In the genomic region with DNA sequence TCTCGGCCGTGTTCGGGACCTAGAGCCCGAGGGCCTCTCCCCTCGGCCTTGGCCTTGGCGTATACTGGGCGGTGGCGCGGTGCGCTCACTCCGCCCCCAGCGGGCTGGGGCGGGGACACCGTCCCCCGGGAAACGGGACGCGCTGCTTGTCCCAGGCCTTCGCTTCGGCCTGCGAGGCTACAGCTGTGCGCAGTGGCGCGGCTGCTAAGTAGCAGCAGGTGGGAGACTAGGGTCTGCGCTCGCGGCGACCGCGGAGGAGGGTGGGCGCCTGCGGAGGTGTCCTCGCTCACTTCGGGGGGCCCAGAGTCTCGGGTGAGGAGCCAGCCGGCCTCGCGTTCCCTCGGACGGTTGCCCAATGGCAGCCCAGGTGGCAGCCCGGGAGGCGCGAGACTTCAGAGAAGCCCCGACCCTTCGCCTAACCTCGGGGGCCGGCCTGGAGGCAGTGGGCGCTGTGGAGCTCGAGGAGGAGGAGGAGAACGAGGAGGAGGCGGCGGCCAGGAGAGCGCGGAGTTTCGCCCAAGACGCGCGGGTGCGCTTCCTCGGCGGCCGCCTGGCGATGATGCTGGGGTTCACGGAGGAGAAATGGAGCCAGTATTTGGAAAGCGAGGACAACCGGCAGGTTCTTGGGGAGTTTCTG, we compare ENCODE assay signal across 8 cellular contexts. TPM values are rescaled to one million over a fixed set of nuclear protein-coding genes. Genes with fewer than 3 reads are reported as not detected.
DNase-seq lines count a peak whose midpoint lies in the region; ATAC-seq and TF ChIP-seq lines count a peak whose summit lies in the region.

A gene with protein sequence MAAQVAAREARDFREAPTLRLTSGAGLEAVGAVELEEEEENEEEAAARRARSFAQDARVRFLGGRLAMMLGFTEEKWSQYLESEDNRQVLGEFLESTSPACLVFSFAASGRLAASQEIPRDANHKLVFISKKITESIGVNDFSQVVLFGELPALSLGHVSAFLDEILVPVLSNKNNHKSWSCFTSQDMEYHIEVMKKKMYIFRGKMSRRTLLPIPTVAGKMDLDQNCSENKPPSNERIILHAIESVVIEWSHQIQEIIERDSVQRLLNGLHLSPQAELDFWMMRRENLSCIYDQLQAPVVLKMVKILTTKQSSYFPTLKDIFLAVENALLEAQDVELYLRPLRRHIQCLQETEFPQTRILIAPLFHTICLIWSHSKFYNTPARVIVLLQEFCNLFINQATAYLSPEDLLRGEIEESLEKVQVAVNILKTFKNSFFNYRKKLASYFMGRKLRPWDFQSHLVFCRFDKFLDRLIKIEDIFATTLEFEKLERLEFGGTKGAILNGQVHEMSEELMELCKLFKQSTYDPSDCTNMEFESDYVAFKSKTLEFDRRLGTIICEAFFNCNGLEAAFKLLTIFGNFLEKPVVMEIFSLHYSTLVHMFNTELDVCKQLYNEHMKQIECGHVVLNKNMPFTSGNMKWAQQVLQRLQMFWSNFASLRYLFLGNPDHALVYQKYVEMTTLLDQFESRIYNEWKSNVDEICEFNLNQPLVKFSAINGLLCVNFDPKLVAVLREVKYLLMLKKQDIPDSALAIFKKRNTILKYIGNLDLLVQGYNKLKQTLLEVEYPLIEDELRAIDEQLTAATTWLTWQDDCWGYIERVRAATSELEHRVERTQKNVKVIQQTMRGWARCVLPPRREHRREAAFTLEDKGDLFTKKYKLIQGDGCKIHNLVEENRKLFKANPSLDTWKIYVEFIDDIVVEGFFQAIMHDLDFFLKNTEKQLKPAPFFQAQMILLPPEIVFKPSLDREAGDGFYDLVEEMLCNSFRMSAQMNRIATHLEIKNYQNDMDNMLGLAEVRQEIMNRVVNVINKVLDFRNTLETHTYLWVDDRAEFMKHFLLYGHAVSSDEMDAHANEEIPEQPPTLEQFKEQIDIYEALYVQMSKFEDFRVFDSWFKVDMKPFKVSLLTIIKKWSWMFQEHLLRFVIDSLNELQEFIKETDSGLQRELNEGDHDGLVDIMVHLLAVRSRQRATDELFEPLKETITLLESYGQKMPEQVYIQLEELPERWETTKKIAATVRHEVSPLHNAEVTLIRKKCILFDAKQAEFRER (N-terminal part only) (plus strand): TSS at position 149 of the 637 bp plus-strand sequence. CDS start 207 bp downstream, at position 356.

- in situ Hi-C loops in brain microvascular endothelial cell (cut with HindIII; ENCODE audit: low pct_ligation_motif_present, low sequenced_read_pairs): no loop called here

- no peaks in the 10 kb centered on the region for H3K9me3 Mint-ChIP-seq in stimulated activated effector memory CD8-positive, alpha-beta T cell treated with anti-CD3 and anti-CD28 coated beads, Interleukin-12 subunit alpha, Interleukin-12 subunit beta, amount 100 ng/mL, for 72 hours

- H3K4me1 Mint-ChIP-seq in stimulated activated effector memory CD8-positive, alpha-beta T cell treated with anti-CD3 and anti-CD28 coated beads, Interleukin-12 subunit alpha, Interleukin-12 subunit beta, amount 100 ng/mL, for 72 hours: peaks cover 13% of the 10 kb centered on the region

- H3K27me3 ChIP-seq in brain microvascular endothelial cell (replicated peaks) (peaks cover 14% of the 10 kb centered on the region), kidney epithelial cell (ENCODE audit: control insufficient read depth, insufficient read depth, low read length) (peaks cover 19% of the 10 kb centered on the region)

- H3K4me3 Mint-ChIP-seq in stimulated activated effector memory CD8-positive, alpha-beta T cell treated with anti-CD3 and anti-CD28 coated beads, Interleukin-12 subunit alpha, Interleukin-12 subunit beta, amount 100 ng/mL, for 72 hours: peak within 1 kb of the TSS; percentile 66

- TF ChIP-seq CTCF in brain microvascular endothelial cell (IDR thresholded peaks at IDR 0.05; ENCODE audit: low read depth, low read length, missing control alignments) (no peak), kidney epithelial cell (IDR thresholded peaks at IDR 0.05; ENCODE audit: insufficient read depth, low read length, poor library complexity, severe bottlenecking) (no peak)

- no peak within 1 kb of the TSS for H3K27ac Mint-ChIP-seq in stimulated activated effector memory CD8-positive, alpha-beta T cell treated with anti-CD3 and anti-CD28 coated beads, Interleukin-12 subunit alpha, Interleukin-12 subunit beta, amount 100 ng/mL, for 72 hours

- H3K36me3 Mint-ChIP-seq in stimulated activated effector memory CD8-positive, alpha-beta T cell treated with anti-CD3 and anti-CD28 coated beads, Interleukin-12 subunit alpha, Interleukin-12 subunit beta, amount 100 ng/mL, for 72 hours: no peaks in the 10 kb centered on the region

- DNase-seq in Ammon's horn (ENCODE audit: low spot score) (peak; percentile 4), NCI-H2227 treated with DMSO at 0.1 percent for 48 hours (lab: John Stamatoyannopoulos, UW) (peak; percentile 39), brain microvascular endothelial cell (no peak), kidney epithelial cell (ENCODE audit: low read depth) (no peak), NCI-H187 treated with DMSO at 0.1 percent for 48 hours (lab: John Stamatoyannopoulos, UW) (no peak), NK-92 (lab: John Stamatoyannopoulos, UW; ENCODE audit: unreplicated experiment) (no peak)
- peak in 1 of 2 donors; percentile 50 for DNase-seq in stimulated activated effector memory CD8-positive, alpha-beta T cell treated with anti-CD3 and anti-CD28 coated beads, Interleukin-12 subunit alpha, Interleukin-12 subunit beta, amount 100 ng/mL, for 72 hours (ENCODE audit: low spot score in 2 of 2)

- H3K4me3 ChIP-seq in brain microvascular endothelial cell (ENCODE audit: low read depth, low read length) (peak within 1 kb of the TSS; percentile 53), kidney epithelial cell (ENCODE audit: low read depth, low read length) (peak within 1 kb of the TSS; percentile 17)

- no peak within 1 kb of the TSS for H3K27ac ChIP-seq in brain microvascular endothelial cell

- peak; percentile 73 for ATAC-seq in GM19043 (IDR thresholded peaks at IDR 0.05; ENCODE audit: low read depth, unreplicated experiment)
- ATAC-seq in stimulated activated effector memory CD8-positive, alpha-beta T cell treated with anti-CD3 and anti-CD28 coated beads, Interleukin-12 subunit alpha, Interleukin-12 subunit beta, amount 100 ng/mL, for 72 hours: peak; percentile 87

- H3K36me3 ChIP-seq in brain microvascular endothelial cell (replicated peaks) (no peaks in the 10 kb centered on the region), kidney epithelial cell (ENCODE audit: control insufficient read depth, insufficient read depth, low read length) (no peaks in the 10 kb centered on the region)

RNA-seq across cellular contexts. Expression of the gene that starts here (rescaled TPM):
- not detected in 2 replicates for total RNA-seq in kidney epithelial cell

Comparison
In these comparisons a context has a peak if more than half of its experiments do, and no peak if none do; other contexts are left out.
1. DNase-seq: peak in Ammon's horn (single experiment) and NCI-H2227 treated with DMSO at 0.1 percent for 48 hours (single experiment); none in brain microvascular endothelial cell (single experiment), kidney epithelial cell (single experiment), NCI-H187 treated with DMSO at 0.1 percent for 48 hours (single experiment) and NK-92 (single experiment).